10 cellular contexts compared by ENCODE assay signal in the genomic region with DNA sequence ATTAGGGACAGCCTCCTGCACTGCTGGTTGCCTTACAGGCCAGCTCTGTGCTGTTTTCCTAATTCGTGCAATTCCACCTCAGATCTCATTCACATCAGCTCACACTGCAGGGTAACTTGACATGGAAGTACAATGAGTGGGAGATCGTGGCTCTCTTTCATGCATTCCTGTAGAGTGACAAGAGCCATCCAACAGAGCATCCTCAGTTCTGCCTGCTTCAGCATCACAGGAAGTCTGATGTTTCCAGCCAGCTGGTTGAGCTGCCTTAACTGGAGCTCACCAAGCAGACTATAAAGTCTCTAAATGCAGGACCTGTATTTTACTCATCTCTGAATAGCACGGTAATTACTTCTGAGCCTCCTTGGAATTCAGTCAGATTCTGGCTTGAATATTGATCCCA. TPM values are rescaled to one million over a fixed set of nuclear protein-coding genes. Genes with fewer than 3 reads are reported as not detected.
DNase-seq lines count a peak whose midpoint lies in the region; TF ChIP-seq lines count a peak whose summit lies in the region.
"Had no signal": no experiment of that assay in that cellular context is flagged by ENCODE, and none has a peak within 500 bp of the region (broad histone marks: within the 10 kb centered on the region; RNA-seq: fewer than 3 reads in every experiment).

No MANE protein-coding gene starts in this region.

- in situ Hi-C loops in mammary epithelial cell (cut with MboI; ENCODE audit: low sequenced_read_pairs in 2 of 2): loop anchor here in 1 of 2 donors (25.0 kb wide), 1 partner anchor 355 kb away; no protein-coding TSS in a partner anchor

- H3K4me3 ChIP-seq in mammary epithelial cell (replicated peaks in 1 of 3; ENCODE audit: insufficient read depth in 1 of 3, low read depth in 2 of 3, low read length in 3 of 3): no peak overlapping the region
- no peak overlapping the region for H3K4me3 ChIP-seq in sigmoid colon
- H3K4me3 ChIP-seq: body of pancreas had no signal

- no peak overlapping the region for H3K4me2 ChIP-seq in mammary epithelial cell (ENCODE audit: insufficient read depth, low read depth, low read length)

- H3K9me3 ChIP-seq in mammary epithelial cell (replicated peaks; ENCODE audit: insufficient read depth, low read length): no peaks in the 10 kb centered on the region
- H3K9me3 ChIP-seq in sigmoid colon: no peaks in the 10 kb centered on the region
- H3K9me3 ChIP-seq: body of pancreas, stomach had no signal

- H3K9me3 Mint-ChIP-seq in activated CD4-positive, alpha-beta T cell treated with anti-CD3 and anti-CD28 coated beads, Interleukin-2, amount 10 ng/mL, durations not matched to agents 24 days and 14 days: no peaks in the 10 kb centered on the region

- H3K27me3 Mint-ChIP-seq in activated CD4-positive, alpha-beta T cell treated with anti-CD3 and anti-CD28 coated beads, Interleukin-2, amount 10 ng/mL, durations not matched to agents 24 days and 14 days: peaks cover 5% of the 10 kb centered on the region

- TF ChIP-seq CTCF in mammary epithelial cell (conservative IDR thresholded peaks at IDR 0.05 in 1 of 2, IDR thresholded peaks at IDR 0.05 in 1 of 2; ENCODE audit: extremely low read depth in 1 of 2, insufficient read depth in 1 of 2, low read depth in 1 of 2, low read length in 2 of 2) (no peak), sigmoid colon (IDR thresholded peaks at IDR 0.05) (no peak), GM10248 (IDR thresholded peaks at IDR 0.05; ENCODE audit: control extremely low read depth, extremely low read depth, low read depth, missing control alignments) (no peak)

- H3K27ac Mint-ChIP-seq in activated CD4-positive, alpha-beta T cell treated with anti-CD3 and anti-CD28 coated beads, Interleukin-2, amount 10 ng/mL, durations not matched to agents 24 days and 14 days: peak overlapping the region; percentile 12

- no peak for TF ChIP-seq POLR2A in sigmoid colon (IDR thresholded peaks at IDR 0.05)

- intact Hi-C loops in activated CD4-positive, alpha-beta T cell treated with anti-CD3 and anti-CD28 coated beads, Interleukin-2, amount 10 ng/mL, durations not matched to agents 24 days and 14 days (cut with micrococcal nuclease): loop anchor here (5.0 to 10.0 kb wide), 2 partner anchors 65 to 427 kb away; a partner anchor contains a TSS
- intact Hi-C loops in mammary epithelial cell (cut with micrococcal nuclease) (no loop called here), sigmoid colon (cut with DNase I) (loop anchor here (5.0 kb wide), 1 partner anchor 655 kb away; no protein-coding TSS in a partner anchor)

- peaks cover 4% of the 10 kb centered on the region for H3K79me2 ChIP-seq in mammary epithelial cell (ENCODE audit: insufficient read depth, low read length)

- WGBS in mammary epithelial cell (ENCODE audit: low coverage, missing lambda C conversion rate): 56% methylated on average over 3 of the region's 3 CpGs
- 82 to 83% methylated on average over 3 of the region's 3 CpGs for WGBS in sigmoid colon, 2 donors

- peak; percentile 63 for DNase-seq in activated CD4-positive, alpha-beta T cell treated with anti-CD3 and anti-CD28 coated beads, Interleukin-2, amount 10 ng/mL, durations not matched to agents 24 days and 14 days
- no peak for DNase-seq in activated CD4-positive, alpha-beta T cell treated with anti-CD3 and anti-CD28 coated beads for 4 hours
- DNase-seq in LHCN-M2 (ENCODE audit: low read depth) (peak; percentile 31), mammary epithelial cell (peak; percentile 4), sigmoid colon (no peak), NCI-H526 treated with DMSO at 0.1 percent for 48 hours (lab: John Stamatoyannopoulos, UW) (no peak), GM10248 (ENCODE audit: extremely low spot score) (no peak)
- no peak for DNase-seq in stimulated activated CD4-positive, alpha-beta T cell treated with anti-CD3 and anti-CD28 coated beads, Interleukin-12 subunit alpha, Interleukin-12 subunit beta, amount 100 ng/mL, for 4 hours
- DNase-seq: body of pancreas, stomach had no signal

- TF ChIP-seq EP300 in sigmoid colon (IDR thresholded peaks at IDR 0.05): no peak

- peak overlapping the region; percentile 87 for H3K4me3 Mint-ChIP-seq in activated CD4-positive, alpha-beta T cell treated with anti-CD3 and anti-CD28 coated beads, Interleukin-2, amount 10 ng/mL, durations not matched to agents 24 days and 14 days

- H2AFZ ChIP-seq in mammary epithelial cell (ENCODE audit: low read depth, low read length): no peak overlapping the region

- no TSS peak for BruUV-seq in mammary epithelial cell (replicated peaks; lab: Mats Ljungman, UMichigan)

- H3K4me1 Mint-ChIP-seq in activated CD4-positive, alpha-beta T cell treated with anti-CD3 and anti-CD28 coated beads, Interleukin-2, amount 10 ng/mL, durations not matched to agents 24 days and 14 days: peaks cover 40% of the 10 kb centered on the region

- dilution Hi-C loops in mammary epithelial cell (cut with HindIII; ENCODE audit: low sequenced_read_pairs): no loop called here

- H3K36me3 ChIP-seq in mammary epithelial cell (ENCODE audit: insufficient read depth, low read length) (no peaks in the 10 kb centered on the region), sigmoid colon (no peaks in the 10 kb centered on the region)
- H3K36me3 ChIP-seq: stomach had no signal

- H3K4me1 ChIP-seq in mammary epithelial cell (ENCODE audit: insufficient read depth, low read length): peaks cover 29% of the 10 kb centered on the region
- peaks cover 0 to 45% (median 31%) of the 10 kb centered on the region in 4 donors for H3K4me1 ChIP-seq in sigmoid colon

- peaks cover 5% of the 10 kb centered on the region for H3K36me3 Mint-ChIP-seq in activated CD4-positive, alpha-beta T cell treated with anti-CD3 and anti-CD28 coated beads, Interleukin-2, amount 10 ng/mL, durations not matched to agents 24 days and 14 days (ENCODE audit: low read depth)

- H3K27me3 ChIP-seq in mammary epithelial cell (ENCODE audit: insufficient read depth, low read length): no peaks in the 10 kb centered on the region
- H3K27me3 ChIP-seq in sigmoid colon: no peaks in the 10 kb centered on the region
- H3K27me3 ChIP-seq: body of pancreas, stomach had no signal

- POLR2A ChIA-PET in GM10248 (lab: Yijun Ruan, JAX): no interaction called here

- no peaks in the 10 kb centered on the region for H4K20me1 ChIP-seq in mammary epithelial cell (ENCODE audit: insufficient read depth, low read length)

- CTCF ChIA-PET in mammary epithelial cell (lab: Charles Lee; ENCODE audit: low non-redundant PET): interaction anchor here (0.7 kb wide), 1 partner anchor 318 kb away, joined by 4 read pairs; no protein-coding TSS in a partner anchor
- CTCF ChIA-PET in GM10248 (lab: Yijun Ruan, JAX): interaction anchor here (0.8 to 1.6 kb wide), 4 partner anchors 21 to 207 kb away, joined by 3 to 5 read pairs (median 4); a partner anchor contains a TSS

- H3K27ac ChIP-seq in mammary epithelial cell (ENCODE audit: insufficient read depth, low read depth, low read length): no peak overlapping the region
- H3K27ac ChIP-seq in sigmoid colon: peak overlapping the region; percentile 31 to 94 (median 91)

- H3K9ac ChIP-seq in mammary epithelial cell (ENCODE audit: insufficient read depth, low read length): no peak overlapping the region

RNA-seq across cellular contexts. Expression of a gene that starts 1.6 kb away (rescaled TPM):
- total RNA-seq in activated CD4-positive, alpha-beta T cell treated with anti-CD3 and anti-CD28 coated beads, Interleukin-2, amount 10 ng/mL, durations not matched to agents 24 days and 14 days: 48.6 and 57.2 TPM in 2 replicates
- total RNA-seq in LHCN-M2 (2014; rRNA removed) (26.9 and 34.8 TPM in 2 replicates), mammary epithelial cell (10 to 100 TPM; 17.7 to 22.1 TPM), sigmoid colon (10 to 100 TPM; 29.5 to 52.3 (median 40.9) TPM)
- 12.7 TPM for polyA plus RNA-seq in LHCN-M2 (2012)
- polyA plus RNA-seq in mammary epithelial cell (6.9 TPM), sigmoid colon (10 to 100 TPM in 1 of 3 donors, 1 to 10 TPM in 2; 5.3 to 11.5 (median 6.6) TPM)
- polyA minus RNA-seq in mammary epithelial cell: 33.5 TPM

RNA-seq across cellular contexts. Expression of a gene that starts 38.3 kb away (rescaled TPM):
- total RNA-seq in activated CD4-positive, alpha-beta T cell treated with anti-CD3 and anti-CD28 coated beads, Interleukin-2, amount 10 ng/mL, durations not matched to agents 24 days and 14 days: not detected in 2 replicates
- total RNA-seq in LHCN-M2 (2014; rRNA removed) (not detected in 2 replicates), mammary epithelial cell (not detected), sigmoid colon (not detected)
- polyA plus RNA-seq in LHCN-M2 (2012): 0.10 TPM
- polyA plus RNA-seq in mammary epithelial cell (0.15 TPM), sigmoid colon (under 1 TPM in 1 of 3 donors, not detected in 2; 0.04 TPM)
- not detected for polyA minus RNA-seq in mammary epithelial cell
- total RNA-seq: body of pancreas had no signal

Comparison
In these comparisons a context has a peak if more than half of its experiments do, and no peak if none do; other contexts are left out.
1. DNase-seq: peak in activated CD4-positive, alpha-beta T cell treated with anti-CD3 and anti-CD28 coated beads, Interleukin-2, amount 10 ng/mL, durations not matched to agents 24 days and 14 days (single experiment), LHCN-M2 (single experiment) and mammary epithelial cell (single experiment); none in activated CD4-positive, alpha-beta T cell treated with anti-CD3 and anti-CD28 coated beads for 4 hours (0 of 2), sigmoid colon (single experiment), NCI-H526 treated with DMSO at 0.1 percent for 48 hours (single experiment), GM10248 (single experiment) and stimulated activated CD4-positive, alpha-beta T cell treated with anti-CD3 and anti-CD28 coated beads, Interleukin-12 subunit alpha, Interleukin-12 subunit beta, amount 100 ng/mL, for 4 hours (single experiment).